Comparison of ENCODE assay signal across 7 cellular contexts in genomic region chr19:57947088-57947418, GRCh38. TPM values are rescaled to one million over a fixed set of nuclear protein-coding genes. Genes with fewer than 3 reads are reported as not detected.
A peak's percentile ranks its signal among the peaks of the same experiment; 100 is the strongest.
DNase-seq lines count a peak whose midpoint lies in the region; ATAC-seq and TF ChIP-seq lines count a peak whose summit lies in the region.

No MANE protein-coding gene starts in this region.

- H3K4me3 Mint-ChIP-seq in GM23338 (peak overlapping the region; percentile 97), activated B cell treated with CpG ODN at 0.5 μM for 24 hours (peak overlapping the region; percentile 96)

- H3K9me3 Mint-ChIP-seq in GM23338, result peaks cover 31% of the 10 kb centered on the region
- H3K9me3 Mint-ChIP-seq in activated B cell treated with CpG ODN at 0.5 μM for 24 hours, result peaks cover 32% of the 10 kb centered on the region

- H3K27me3 Mint-ChIP-seq in GM23338 (ENCODE audit: insufficient read depth, low read depth, poor library complexity) (peaks cover 10% of the 10 kb centered on the region), activated B cell treated with CpG ODN at 0.5 μM for 24 hours (no peaks in the 10 kb centered on the region)

- H3K27ac ChIP-seq in GM23338 (ENCODE audit: low read depth), result peak overlapping the region; percentile 74; the same call in 1 of the 2 replicates
- peak overlapping the region; percentile 85 to 86 for H3K27ac ChIP-seq in right atrium auricular region
- peak overlapping the region; percentile 45 for H3K27ac ChIP-seq in smooth muscle cell (ENCODE audit: low read depth)

- H3K4me2 ChIP-seq in GM23338, result peak overlapping the region; percentile 100
- H3K4me2 ChIP-seq in smooth muscle cell, result peak overlapping the region; percentile 96

- H4K20me1 ChIP-seq in GM23338 (replicated peaks; ENCODE audit: insufficient read depth) (peaks cover 21% of the 10 kb centered on the region), smooth muscle cell (ENCODE audit: low read depth) (no peaks in the 10 kb centered on the region)

- peaks cover 36% of the 10 kb centered on the region for H3K36me3 Mint-ChIP-seq in GM23338 (ENCODE audit: low read depth)
- H3K36me3 Mint-ChIP-seq in activated B cell treated with CpG ODN at 0.5 μM for 24 hours (ENCODE audit: low read depth), result peaks cover 39% of the 10 kb centered on the region

- H3F3A ChIP-seq in GM23338 (replicated peaks; ENCODE audit: low read depth) (no peaks in the 10 kb centered on the region), smooth muscle cell (ENCODE audit: low read depth) (no peaks in the 10 kb centered on the region)

- H3K4me1 Mint-ChIP-seq in GM23338 (peaks cover 12% of the 10 kb centered on the region), activated B cell treated with CpG ODN at 0.5 μM for 24 hours (peaks cover 30% of the 10 kb centered on the region)

- WGBS in smooth muscle cell (ENCODE audit: low lambda C conversion rate), result 2% methylated on average over 18 of the region's 18 CpGs

- CTCF ChIA-PET in activated B cell treated with CpG ODN at 0.5 μM for 24 hours (lab: Charles Lee), result no interaction called here

- H3K9ac ChIP-seq in smooth muscle cell (ENCODE audit: low read depth), result peak overlapping the region; percentile 94

- H2AFZ ChIP-seq in GM23338 (peak overlapping the region; percentile 85), smooth muscle cell (ENCODE audit: low read depth) (peak overlapping the region; percentile 64)

- H3K27ac Mint-ChIP-seq in GM23338, result peak overlapping the region; percentile 47; the same call in 1 of the 2 replicates
- peak overlapping the region; percentile 89 for H3K27ac Mint-ChIP-seq in activated B cell treated with CpG ODN at 0.5 μM for 24 hours

- H3K79me2 ChIP-seq in GM23338 (replicated peaks; ENCODE audit: insufficient read depth) (peaks cover 53% of the 10 kb centered on the region), smooth muscle cell (ENCODE audit: low read depth) (peaks cover 41% of the 10 kb centered on the region)

- H3K27me3 ChIP-seq in GM23338 (ENCODE audit: insufficient read depth), result no peaks in the 10 kb centered on the region
- H3K27me3 ChIP-seq in right atrium auricular region, result no peaks in the 10 kb centered on the region
- H3K27me3 ChIP-seq in smooth muscle cell (ENCODE audit: low read depth), result no peaks in the 10 kb centered on the region

- H3K9me2 ChIP-seq in GM23338 (ENCODE audit: insufficient read depth), result 0 out of 2 replicates have a peak, but pooled peaks cover 3% of the 10 kb centered on the region

- H3K9me3 ChIP-seq in right atrium auricular region, result peaks cover 0 to 17% of the 10 kb centered on the region in 2 donors
- H3K9me3 ChIP-seq in smooth muscle cell (replicated peaks; ENCODE audit: low read depth), result no peaks in the 10 kb centered on the region

- H3K4me3 ChIP-seq in GM23338 (peak overlapping the region; percentile 98), right atrium auricular region (peak overlapping the region; percentile 96 to 99), smooth muscle cell (peak overlapping the region; percentile 90)

- H3K36me3 ChIP-seq in GM23338 (ENCODE audit: insufficient read depth), result peaks cover 4% of the 10 kb centered on the region; the same call in 1 of the 2 replicates
- peaks cover 20% of the 10 kb centered on the region for H3K36me3 ChIP-seq in right atrium auricular region
- peaks cover 15% of the 10 kb centered on the region for H3K36me3 ChIP-seq in smooth muscle cell (ENCODE audit: low read depth)

- DNase-seq in GM23338 (ENCODE audit: low spot score) (no peak), activated B cell treated with CpG ODN at 0.5 μM for 24 hours (no peak), right atrium auricular region (ENCODE audit: low spot score) (no peak), smooth muscle cell (lab: John Stamatoyannopoulos, UW; ENCODE audit: unreplicated experiment) (no peak), cortex of kidney (lab: John Stamatoyannopoulos, UW) (no peak), DMS53 treated with DMSO at 0.1 percent for 48 hours (lab: John Stamatoyannopoulos, UW; ENCODE audit: unreplicated experiment) (no peak), epidermal melanocyte (ENCODE audit: insufficient read length, low spot score) (no peak)

- POLR2A ChIA-PET in activated B cell treated with CpG ODN at 0.5 μM for 24 hours (lab: Charles Lee), result interaction anchor here (1.2 to 1.8 kb wide), 2 partner anchors 12 to 56 kb away, joined by 4 to 6 read pairs; partner anchors contain the start of genes ZNF418 and ZNF606

- no peak for TF ChIP-seq CTCF in GM23338 (conservative IDR thresholded peaks at IDR 0.05; ENCODE audit: low read depth in 2 of 2)
- no peak for TF ChIP-seq CTCF in activated B cell treated with CpG ODN at 0.5 μM for 24 hours (IDR thresholded peaks at IDR 0.05)
- TF ChIP-seq CTCF in right atrium auricular region (IDR thresholded peaks at IDR 0.05), result no peak
- no peak for TF ChIP-seq CTCF in smooth muscle cell (IDR thresholded peaks at IDR 0.05; ENCODE audit: borderline replicate concordance, insufficient read depth, poor library complexity, severe bottlenecking)

- ATAC-seq in GM23338 (peak; percentile 31), activated B cell treated with CpG ODN at 0.5 μM for 24 hours (ENCODE audit: low read depth) (no peak)

- intact Hi-C loops in activated B cell treated with CpG ODN at 0.5 μM for 24 hours (cut with micrococcal nuclease), result loop anchor here (1.0 to 5.0 kb wide), 12 partner anchors 12 to 460 kb away; partner anchors contain the start of genes ZIK1, ZNF274, ZNF329 and ZNF417

- H3K4me1 ChIP-seq in GM23338 (ENCODE audit: insufficient read depth), result peaks cover 8% of the 10 kb centered on the region
- H3K4me1 ChIP-seq in right atrium auricular region, result peaks cover 0 to 13% of the 10 kb centered on the region in 2 donors
- H3K4me1 ChIP-seq in smooth muscle cell (ENCODE audit: low read depth), result peaks cover 7% of the 10 kb centered on the region

TF ChIP-seq in GM23338, 12 proteins besides CTCF, POLR2A, EP300 and RAD21 (continues in another document):
- TF ChIP-seq ETS1 (IDR thresholded peaks at IDR 0.05), result no peak
- TF ChIP-seq STAT1 (IDR thresholded peaks at IDR 0.05; ENCODE audit: unreplicated experiment), result no peak
- no peak for TF ChIP-seq EZH2phosphoT487 (IDR thresholded peaks at IDR 0.05; ENCODE audit: unreplicated experiment)
- TF ChIP-seq CREB1 (CRISPR knock-in tag; IDR thresholded peaks at IDR 0.05; ENCODE audit: low read depth), result no peak
- no peak for TF ChIP-seq POLR2AphosphoS5 (IDR thresholded peaks at IDR 0.05; ENCODE audit: low read depth)
- no peak for TF ChIP-seq NANOG (IDR thresholded peaks at IDR 0.05; ENCODE audit: borderline replicate concordance)

RNA-seq across cellular contexts. Expression of gene ZNF256, which starts 0.5 kb away (rescaled TPM):
- 16.2 and 20.4 TPM in 2 replicates for total RNA-seq in GM23338 (2014; rRNA removed; shearing (Covaris generic))
- polyA plus RNA-seq in GM23338 (2016; fragmentation: Nextera tagmentation; extraction: Ambion mirVana), result 5.8 and 8.8 TPM in 2 replicates
- 16.6 and 20.2 TPM in 2 replicates for total RNA-seq in activated B cell treated with CpG ODN at 0.5 μM for 24 hours
- 1 to 10 TPM; 5.3 to 5.7 TPM for total RNA-seq in right atrium auricular region
- 4.5 and 10.3 TPM in 2 replicates for total RNA-seq in smooth muscle cell
- polyA plus RNA-seq in smooth muscle cell, result 3.2 and 4.0 TPM in 2 replicates

RNA-seq across cellular contexts. Expression of gene ZNF418, which starts 11.9 kb away (rescaled TPM):
- 13.4 and 14.4 TPM in 2 replicates for total RNA-seq in GM23338 (2014; rRNA removed; shearing (Covaris generic))
- 7.3 and 11.1 TPM in 2 replicates for polyA plus RNA-seq in GM23338 (2016; fragmentation: Nextera tagmentation; extraction: Ambion mirVana)
- total RNA-seq in activated B cell treated with CpG ODN at 0.5 μM for 24 hours, result 21.3 and 26.5 TPM in 2 replicates
- total RNA-seq in right atrium auricular region, result 1 to 10 TPM; 5.2 to 5.7 TPM
- 7.5 and 10.2 TPM in 2 replicates for total RNA-seq in smooth muscle cell
- 1.6 and 1.8 TPM in 2 replicates for polyA plus RNA-seq in smooth muscle cell

RNA-seq across cellular contexts. Expression of gene C19orf18, which starts 27.3 kb away (rescaled TPM):
- total RNA-seq in GM23338 (2014; rRNA removed; shearing (Covaris generic)), result not detected in 2 replicates
- 0.66 and 1.0 TPM in 2 replicates for polyA plus RNA-seq in GM23338 (2016; fragmentation: Nextera tagmentation; extraction: Ambion mirVana)
- 0.81 and 1.1 TPM in 2 replicates for total RNA-seq in activated B cell treated with CpG ODN at 0.5 μM for 24 hours
- total RNA-seq in right atrium auricular region, result 1 to 10 TPM in 1 of 2 donors, not detected in 1; 1.7 TPM
- total RNA-seq in smooth muscle cell, result 0.67 TPM in 1 of 2 replicates, not detected in the other
- polyA plus RNA-seq in smooth muscle cell, result 2.0 and 2.1 TPM in 2 replicates

RNA-seq across cellular contexts. Expression of gene ZNF417, which starts 30.7 kb away (rescaled TPM):
- 16.0 and 19.4 TPM in 2 replicates for total RNA-seq in GM23338 (2014; rRNA removed; shearing (Covaris generic))
- polyA plus RNA-seq in GM23338 (2016; fragmentation: Nextera tagmentation; extraction: Ambion mirVana) (4.7 and 6.0 TPM in 2 replicates), smooth muscle cell (2.6 and 5.1 TPM in 2 replicates)
- total RNA-seq in activated B cell treated with CpG ODN at 0.5 μM for 24 hours (27.2 and 29.0 TPM in 2 replicates), right atrium auricular region (1 to 10 TPM; 7.5 TPM), smooth muscle cell (9.8 and 12.0 TPM in 2 replicates)

RNA-seq across cellular contexts. Expression of gene ZNF606, which starts 55.6 kb away (rescaled TPM):
- 54.4 and 55.6 TPM in 2 replicates for total RNA-seq in GM23338 (2014; rRNA removed; shearing (Covaris generic))
- polyA plus RNA-seq in GM23338 (2016; fragmentation: Nextera tagmentation; extraction: Ambion mirVana) (11.4 and 13.6 TPM in 2 replicates), smooth muscle cell (5.2 and 8.6 TPM in 2 replicates)
- total RNA-seq in activated B cell treated with CpG ODN at 0.5 μM for 24 hours (27.8 and 32.9 TPM in 2 replicates), right atrium auricular region (1 to 10 TPM; 9.6 TPM), smooth muscle cell (15.7 and 18.6 TPM in 2 replicates)
